Comparison of ENCODE assay signal across 8 cellular contexts in genomic region chr14:24232121-24232644, GRCh38. TPM values are rescaled to one million over a fixed set of nuclear protein-coding genes. Genes with fewer than 3 reads are reported as not detected.
A peak's percentile ranks its signal among the peaks of the same experiment; 100 is the strongest.
DNase-seq lines count a peak whose midpoint lies in the region; ATAC-seq and TF ChIP-seq lines count a peak whose summit lies in the region.

Gene NEDD8 (minus strand): TSS chr14:24232367. CDS start chr14:24232267, 100 bp downstream.

- no peaks in the 10 kb centered on the region for H3K9me3 ChIP-seq in DND-41 (ENCODE audit: insufficient read depth, low read length, severe bottlenecking)
- no peaks in the 10 kb centered on the region for H3K9me3 ChIP-seq in fibroblast of lung (ENCODE audit: control insufficient read depth, insufficient read depth, low read depth, low read length)

- peak within 1 kb of the TSS; percentile 87 to 100 (median 98) for H3K4me3 Mint-ChIP-seq in naive thymus-derived CD8-positive, alpha-beta T cell
- H3K4me3 Mint-ChIP-seq in stimulated activated naive B cell treated with anti-CD40 and anti-IgM and Interleukin-4, amounts not matched to agents 10 μg/mL and 1 μg/mL and 100 μg/mL, for 72 hours, result peak within 1 kb of the TSS; percentile 91 to 93

- peak within 1 kb of the TSS; percentile 52 to 75 for H3K4me3 ChIP-seq in DND-41 (ENCODE audit: low read depth in 1 of 2, low read length in 2 of 2)
- peak within 1 kb of the TSS; percentile 80 for H3K4me3 ChIP-seq in LNCaP clone FGC (ENCODE audit: low read depth, low read length)
- peak within 1 kb of the TSS; percentile 66 to 82 (median 73) for H3K4me3 ChIP-seq in fibroblast of lung (replicated peaks in 1 of 4; ENCODE audit: control extremely low read depth in 1 of 4, insufficient read depth in 1 of 4, low read depth in 3 of 4, low read length in 4 of 4)

- H3K9ac ChIP-seq in DND-41 (ENCODE audit: low read depth, low read length) (peak within 1 kb of the TSS; percentile 67), fibroblast of lung (ENCODE audit: insufficient read depth, low read length) (peak within 1 kb of the TSS; percentile 76)

- no peaks in the 10 kb centered on the region for H3K27me3 Mint-ChIP-seq in naive thymus-derived CD8-positive, alpha-beta T cell
- H3K27me3 Mint-ChIP-seq in stimulated activated naive B cell treated with anti-CD40 and anti-IgM and Interleukin-4, amounts not matched to agents 10 μg/mL and 1 μg/mL and 100 μg/mL, for 72 hours, result no peaks in the 10 kb centered on the region

- H3K4me1 ChIP-seq in DND-41 (ENCODE audit: insufficient read depth, low read length), result peaks cover 42% of the 10 kb centered on the region
- H3K4me1 ChIP-seq in fibroblast of lung (ENCODE audit: control insufficient read depth, extremely low read depth, insufficient read depth, low read length), result peaks cover 15% of the 10 kb centered on the region

- H3K27ac ChIP-seq in DND-41 (ENCODE audit: low read length) (peak within 1 kb of the TSS; percentile 89), fibroblast of lung (ENCODE audit: insufficient read depth, low read length) (peak within 1 kb of the TSS; percentile 89)

- H3K4me2 ChIP-seq in DND-41 (ENCODE audit: insufficient read depth, low read length), result peak within 1 kb of the TSS; percentile 99
- peak within 1 kb of the TSS; percentile 100 for H3K4me2 ChIP-seq in fibroblast of lung (ENCODE audit: extremely low read depth, insufficient read depth, low read length)

- TF ChIP-seq CTCF in DND-41 (IDR thresholded peaks at IDR 0.05; ENCODE audit: borderline replicate concordance, extremely low read depth, low read length, poor library complexity, severe bottlenecking) (no peak), LNCaP clone FGC (IDR thresholded peaks at IDR 0.05; ENCODE audit: control insufficient read depth, extremely low read depth, insufficient read depth) (no peak), fibroblast of lung (conservative IDR thresholded peaks at IDR 0.05 in 1 of 2, IDR thresholded peaks at IDR 0.05 in 1 of 2; ENCODE audit: low read depth in 1 of 2, low read length in 2 of 2) (no peak)

- peaks cover 11 to 40% (median 13%) of the 10 kb centered on the region in 3 donors for H3K36me3 Mint-ChIP-seq in naive thymus-derived CD8-positive, alpha-beta T cell
- peaks cover 20 to 32% of the 10 kb centered on the region in 2 donors for H3K36me3 Mint-ChIP-seq in stimulated activated naive B cell treated with anti-CD40 and anti-IgM and Interleukin-4, amounts not matched to agents 10 μg/mL and 1 μg/mL and 100 μg/mL, for 72 hours

- H3K4me1 Mint-ChIP-seq in naive thymus-derived CD8-positive, alpha-beta T cell, result peaks cover 16 to 64% (median 57%) of the 10 kb centered on the region in 4 donors
- H3K4me1 Mint-ChIP-seq in stimulated activated naive B cell treated with anti-CD40 and anti-IgM and Interleukin-4, amounts not matched to agents 10 μg/mL and 1 μg/mL and 100 μg/mL, for 72 hours, result peaks cover 25 to 43% of the 10 kb centered on the region in 2 donors

- H3K9me3 Mint-ChIP-seq in naive thymus-derived CD8-positive, alpha-beta T cell, result no peaks in the 10 kb centered on the region
- H3K9me3 Mint-ChIP-seq in stimulated activated naive B cell treated with anti-CD40 and anti-IgM and Interleukin-4, amounts not matched to agents 10 μg/mL and 1 μg/mL and 100 μg/mL, for 72 hours, result no peaks in the 10 kb centered on the region

- peaks cover 47% of the 10 kb centered on the region for H3K36me3 ChIP-seq in DND-41 (ENCODE audit: insufficient read depth, low read length)
- peaks cover 12% of the 10 kb centered on the region for H3K36me3 ChIP-seq in fibroblast of lung (ENCODE audit: control insufficient read depth, insufficient read depth, low read length)

- peaks cover 4% of the 10 kb centered on the region; the same call in 1 of the 2 replicates for H4K20me1 ChIP-seq in DND-41 (ENCODE audit: insufficient read depth, low read length)
- H4K20me1 ChIP-seq in fibroblast of lung (ENCODE audit: control insufficient read depth, extremely low read depth, insufficient read depth, low read length), result no peaks in the 10 kb centered on the region

- H3K27me3 ChIP-seq in DND-41 (ENCODE audit: insufficient read depth, low read length, poor library complexity) (no peaks in the 10 kb centered on the region), fibroblast of lung (ENCODE audit: control insufficient read depth, insufficient read depth, low read length) (no peaks in the 10 kb centered on the region)

- POLR2A ChIA-PET in naive thymus-derived CD8-positive, alpha-beta T cell (lab: Charles Lee), result interaction anchor here (1.2 to 5.4 kb wide), 6 partner anchors 10 to 96 kb away, joined by 4 to 53 read pairs (median 6); partner anchors contain the start of genes CHMP4A, MDP1, PSME1 and RABGGTA

- ATAC-seq in DND-41 (ENCODE audit: insufficient read depth, low read depth), result peak; percentile 88
- ATAC-seq in naive thymus-derived CD8-positive, alpha-beta T cell, result peak; percentile 87 to 89
- ATAC-seq in stimulated activated naive B cell treated with anti-CD40 and anti-IgM and Interleukin-4, amounts not matched to agents 10 μg/mL and 1 μg/mL and 100 μg/mL, for 72 hours (replicated peaks), result peak; percentile 83 to 85

- peak; percentile 93 for DNase-seq in DND-41
- DNase-seq in GOT3 (lab: John Stamatoyannopoulos, UW), result peak; percentile 71
- peak; percentile 82 for DNase-seq in LNCaP clone FGC (ENCODE audit: low read depth)
- peak; percentile 88 for DNase-seq in RPMI8226
- DNase-seq in activated T-helper 1 cell treated with anti-CD3 and anti-CD28 coated beads, Interleukin-2, amount 50 U/mL, for 16 hours (ENCODE audit: low read depth in 1 of 2, low spot score in 1 of 2), result peak; percentile 67 to 80
- DNase-seq in fibroblast of lung (ENCODE audit: low read depth in 2 of 2), result peak; percentile 94 to 96
- peak; percentile 68 to 94 (median 84) for DNase-seq in naive thymus-derived CD8-positive, alpha-beta T cell
- DNase-seq in stimulated activated naive B cell treated with anti-CD40 and anti-IgM and Interleukin-4, amounts not matched to agents 10 μg/mL and 1 μg/mL and 100 μg/mL, for 72 hours, result peak; percentile 87

- H3K27ac Mint-ChIP-seq in naive thymus-derived CD8-positive, alpha-beta T cell, result peak within 1 kb of the TSS; percentile 91 to 99 (median 95)
- peak within 1 kb of the TSS; percentile 93 for H3K27ac Mint-ChIP-seq in stimulated activated naive B cell treated with anti-CD40 and anti-IgM and Interleukin-4, amounts not matched to agents 10 μg/mL and 1 μg/mL and 100 μg/mL, for 72 hours

- H2AFZ ChIP-seq in DND-41 (ENCODE audit: low read depth, low read length) (peak within 1 kb of the TSS; percentile 80), fibroblast of lung (ENCODE audit: low read length) (peak within 1 kb of the TSS; percentile 96)

- H3K79me2 ChIP-seq in DND-41 (ENCODE audit: insufficient read depth, low read length), result peaks cover 76% of the 10 kb centered on the region
- H3K79me2 ChIP-seq in fibroblast of lung (ENCODE audit: control insufficient read depth, insufficient read depth, low read length), result peaks cover 64% of the 10 kb centered on the region

RNA-seq across cellular contexts. Expression of gene NEDD8, which starts in this region (rescaled TPM):
- total RNA-seq in fibroblast of lung, result 140 and 145 TPM in 2 replicates
- polyA plus RNA-seq in fibroblast of lung, result 441 and 587 TPM in 2 replicates
- polyA plus RNA-seq in fibroblast of lung (2012), result 454 and 502 TPM in 2 replicates
- 97.0 and 108 TPM in 2 replicates for polyA minus RNA-seq in fibroblast of lung (ENCODE audit: low replicate concordance)
- total RNA-seq in naive thymus-derived CD8-positive, alpha-beta T cell, result 100 to 1,000 TPM in 1 of 2 experiments, 10 to 100 TPM in 1; 96.8 to 107 TPM
- polyA plus RNA-seq in naive thymus-derived CD8-positive, alpha-beta T cell, result 100 to 1,000 TPM; 302 to 320 (median 319) TPM

Comparison
In these comparisons a context has a peak if more than half of its experiments do, and no peak if none do; other contexts are left out.
1. Peak in every context shown above with its lines: DNase-seq, ATAC-seq, H3K4me3 ChIP-seq and H3K27ac ChIP-seq.